Comparison of ENCODE assay signal across 1 cellular context in the genomic region with DNA sequence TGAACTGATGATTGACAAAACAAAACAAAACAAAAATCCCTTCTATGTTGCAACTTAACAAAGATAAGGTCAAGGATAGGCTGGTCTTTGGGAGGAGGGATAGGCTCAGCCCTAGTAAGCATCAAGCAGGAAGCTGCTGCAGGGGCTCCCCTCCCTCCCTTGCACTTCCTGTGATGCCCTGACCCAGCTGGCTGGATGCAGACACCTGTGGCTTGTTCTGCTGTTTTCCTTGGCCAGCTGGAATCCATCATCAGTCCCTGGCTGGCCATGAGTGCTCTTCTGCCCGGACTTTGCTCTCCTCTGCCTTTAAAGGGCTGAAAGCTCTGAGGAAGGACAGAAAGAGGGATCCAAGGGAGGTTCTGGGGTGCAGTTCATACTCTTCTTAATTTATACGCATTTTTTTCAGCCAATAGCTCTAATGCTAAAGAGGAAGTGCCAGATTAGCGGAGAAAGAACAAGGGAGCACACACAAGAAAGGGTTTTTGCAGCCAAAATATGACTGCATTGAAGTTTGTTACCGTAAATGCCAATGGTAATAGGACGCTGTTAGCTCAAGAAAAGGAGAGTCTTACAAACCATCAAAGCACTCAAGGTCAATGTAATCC.
TF ChIP-seq lines count a peak whose summit lies in the region.

No MANE protein-coding gene starts in this region.

TF ChIP-seq in HEK293, 187 proteins besides CTCF, POLR2A, EP300 and RAD21 (continued from another document):
- TF ChIP-seq, protein P1, sequence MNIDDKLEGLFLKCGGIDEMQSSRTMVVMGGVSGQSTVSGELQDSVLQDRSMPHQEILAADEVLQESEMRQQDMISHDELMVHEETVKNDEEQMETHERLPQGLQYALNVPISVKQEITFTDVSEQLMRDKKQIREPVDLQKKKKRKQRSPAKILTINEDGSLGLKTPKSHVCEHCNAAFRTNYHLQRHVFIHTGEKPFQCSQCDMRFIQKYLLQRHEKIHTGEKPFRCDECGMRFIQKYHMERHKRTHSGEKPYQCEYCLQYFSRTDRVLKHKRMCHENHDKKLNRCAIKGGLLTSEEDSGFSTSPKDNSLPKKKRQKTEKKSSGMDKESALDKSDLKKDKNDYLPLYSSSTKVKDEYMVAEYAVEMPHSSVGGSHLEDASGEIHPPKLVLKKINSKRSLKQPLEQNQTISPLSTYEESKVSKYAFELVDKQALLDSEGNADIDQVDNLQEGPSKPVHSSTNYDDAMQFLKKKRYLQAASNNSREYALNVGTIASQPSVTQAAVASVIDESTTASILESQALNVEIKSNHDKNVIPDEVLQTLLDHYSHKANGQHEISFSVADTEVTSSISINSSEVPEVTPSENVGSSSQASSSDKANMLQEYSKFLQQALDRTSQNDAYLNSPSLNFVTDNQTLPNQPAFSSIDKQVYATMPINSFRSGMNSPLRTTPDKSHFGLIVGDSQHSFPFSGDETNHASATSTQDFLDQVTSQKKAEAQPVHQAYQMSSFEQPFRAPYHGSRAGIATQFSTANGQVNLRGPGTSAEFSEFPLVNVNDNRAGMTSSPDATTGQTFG (tag by site-specific recombination; IDR thresholded peaks at IDR 0.05; ENCODE audit: borderline replicate concordance) = no peak
- no peak for TF ChIP-seq ZNF473 (tag by site-specific recombination; IDR thresholded peaks at IDR 0.05)
- peak; percentile 96 for TF ChIP-seq SCRT2 (tag by site-specific recombination; IDR thresholded peaks at IDR 0.05)
- TF ChIP-seq SCRT1 (tag by site-specific recombination; IDR thresholded peaks at IDR 0.05; ENCODE audit: borderline replicate concordance) = peak; percentile 70
- 0 out of 2 replicates have a peak, but pooled peaks have one; percentile 67 for TF ChIP-seq REPIN1 (tag by site-specific recombination; IDR thresholded peaks at IDR 0.05; ENCODE audit: low read depth)
- no peak for TF ChIP-seq ZXDB (tag by site-specific recombination; IDR thresholded peaks at IDR 0.05)
- no peak for TF ChIP-seq ZNF239 (tag by site-specific recombination; IDR thresholded peaks at IDR 0.05)
- TF ChIP-seq ZNF544 (tag by site-specific recombination; IDR thresholded peaks at IDR 0.05) = no peak
- TF ChIP-seq, protein P2, sequence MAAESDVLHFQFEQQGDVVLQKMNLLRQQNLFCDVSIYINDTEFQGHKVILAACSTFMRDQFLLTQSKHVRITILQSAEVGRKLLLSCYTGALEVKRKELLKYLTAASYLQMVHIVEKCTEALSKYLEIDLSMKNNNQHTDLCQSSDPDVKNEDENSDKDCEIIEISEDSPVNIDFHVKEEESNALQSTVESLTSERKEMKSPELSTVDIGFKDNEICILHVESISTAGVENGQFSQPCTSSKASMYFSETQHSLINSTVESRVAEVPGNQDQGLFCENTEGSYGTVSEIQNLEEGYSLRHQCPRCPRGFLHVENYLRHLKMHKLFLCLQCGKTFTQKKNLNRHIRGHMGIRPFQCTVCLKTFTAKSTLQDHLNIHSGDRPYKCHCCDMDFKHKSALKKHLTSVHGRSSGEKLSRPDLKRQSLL (tag by site-specific recombination; IDR thresholded peaks at IDR 0.05) = no peak
- TF ChIP-seq ZNF112 (tag by site-specific recombination; IDR thresholded peaks at IDR 0.05) = no peak
- no peak for TF ChIP-seq ZNF114 (tag by site-specific recombination; IDR thresholded peaks at IDR 0.05)
- TF ChIP-seq, protein P3, sequence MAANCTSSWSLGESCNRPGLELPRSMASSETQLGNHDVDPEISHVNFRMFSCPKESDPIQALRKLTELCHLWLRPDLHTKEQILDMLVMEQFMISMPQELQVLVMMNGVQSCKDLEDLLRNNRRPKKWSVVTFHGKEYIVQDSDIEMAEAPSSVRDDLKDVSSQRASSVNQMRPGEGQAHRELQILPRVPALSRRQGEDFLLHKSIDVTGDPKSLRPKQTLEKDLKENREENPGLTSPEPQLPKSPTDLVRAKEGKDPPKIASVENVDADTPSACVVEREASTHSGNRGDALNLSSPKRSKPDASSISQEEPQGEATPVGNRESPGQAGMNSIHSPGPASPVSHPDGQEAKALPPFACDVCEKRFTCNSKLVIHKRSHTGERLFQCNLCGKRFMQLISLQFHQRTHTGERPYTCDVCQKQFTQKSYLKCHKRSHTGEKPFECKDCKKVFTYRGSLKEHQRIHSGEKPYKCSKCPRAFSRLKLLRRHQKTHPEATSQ (tag by site-specific recombination; IDR thresholded peaks at IDR 0.05) = no peak
- TF ChIP-seq ZNF394 (tag by site-specific recombination; IDR thresholded peaks at IDR 0.05; ENCODE audit: borderline replicate concordance) = no peak
- no peak for TF ChIP-seq ZNF623 (tag by site-specific recombination; IDR thresholded peaks at IDR 0.05)
- TF ChIP-seq ZNF211 (tag by site-specific recombination; IDR thresholded peaks at IDR 0.05; ENCODE audit: low read depth) = no peak
- no peak for TF ChIP-seq OSR2 (tag by site-specific recombination; IDR thresholded peaks at IDR 0.05)
- no peak for TF ChIP-seq SALL2 (tag by site-specific recombination; IDR thresholded peaks at IDR 0.05; ENCODE audit: borderline replicate concordance)
- TF ChIP-seq KLF1 (tag by site-specific recombination; IDR thresholded peaks at IDR 0.05) = no peak
- no peak for TF ChIP-seq ZNF558 (tag by site-specific recombination; IDR thresholded peaks at IDR 0.05)
- TF ChIP-seq, protein P4, sequence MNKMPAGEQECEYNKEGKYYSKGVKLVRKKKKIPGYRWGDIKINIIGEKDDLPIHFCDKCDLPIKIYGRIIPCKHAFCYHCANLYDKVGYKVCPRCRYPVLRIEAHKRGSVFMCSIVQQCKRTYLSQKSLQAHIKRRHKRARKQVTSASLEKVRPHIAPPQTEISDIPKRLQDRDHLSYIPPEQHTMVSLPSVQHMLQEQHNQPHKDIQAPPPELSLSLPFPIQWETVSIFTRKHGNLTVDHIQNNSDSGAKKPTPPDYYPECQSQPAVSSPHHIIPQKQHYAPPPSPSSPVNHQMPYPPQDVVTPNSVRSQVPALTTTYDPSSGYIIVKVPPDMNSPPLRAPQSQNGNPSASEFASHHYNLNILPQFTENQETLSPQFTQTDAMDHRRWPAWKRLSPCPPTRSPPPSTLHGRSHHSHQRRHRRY (tag by site-specific recombination; IDR thresholded peaks at IDR 0.05) = no peak
- no peak for TF ChIP-seq GLI4 (tag by site-specific recombination; IDR thresholded peaks at IDR 0.05)
- no peak for TF ChIP-seq KLF10 (tag by site-specific recombination; IDR thresholded peaks at IDR 0.05)
- TF ChIP-seq YY2 (tag by site-specific recombination; IDR thresholded peaks at IDR 0.05) = no peak
- peak; percentile 27; the same call in 1 of the 2 replicates for TF ChIP-seq ZIC2 (tag by site-specific recombination; IDR thresholded peaks at IDR 0.05)
- no peak for TF ChIP-seq ZNF510 (tag by site-specific recombination; IDR thresholded peaks at IDR 0.05; ENCODE audit: insufficient replicate concordance)
- TF ChIP-seq ZNF223 (tag by site-specific recombination; IDR thresholded peaks at IDR 0.05) = no peak
- TF ChIP-seq ZNF701 (tag by site-specific recombination; IDR thresholded peaks at IDR 0.05) = no peak
- TF ChIP-seq ZBTB1 (tag by site-specific recombination; IDR thresholded peaks at IDR 0.05) = no peak
- TF ChIP-seq ZBTB8A (tag by site-specific recombination; IDR thresholded peaks at IDR 0.05) = 0 out of 2 replicates have a peak, but pooled peaks have one; percentile 7
- TF ChIP-seq ZNF138 (tag by site-specific recombination; IDR thresholded peaks at IDR 0.05; ENCODE audit: borderline replicate concordance) = no peak
- no peak for TF ChIP-seq ZNF10 (tag by site-specific recombination; IDR thresholded peaks at IDR 0.05)
